In genomic region chr4:48831532-48832015, GRCh38 we compare ENCODE assay signal across 8 cellular contexts. TPM values are rescaled to one million over a fixed set of nuclear protein-coding genes. Genes with fewer than 3 reads are reported as not detected.
DNase-seq lines count a peak whose midpoint lies in the region; ATAC-seq, FAIRE-seq and TF ChIP-seq lines count a peak whose summit lies in the region.

No MANE protein-coding gene starts in this region.

- POLR2A ChIA-PET in PC-3 (lab: Charles Lee; ENCODE audit: unreplicated experiment) (no interaction called here), endothelial cell of umbilical vein (lab: Charles Lee) (no interaction called here)

- H3K9me3 Mint-ChIP-seq in neural progenitor cell = peaks cover 2% of the 10 kb centered on the region

- H3K36me3 Mint-ChIP-seq in neural progenitor cell = peaks cover 20% of the 10 kb centered on the region

- TF ChIP-seq CTCF in cardiac muscle cell (IDR thresholded peaks at IDR 0.05; ENCODE audit: low read depth, low read length) (no peak), PC-3 (conservative IDR thresholded peaks at IDR 0.05; ENCODE audit: low read depth, low read length) (no peak), endothelial cell of umbilical vein (IDR thresholded peaks at IDR 0.05; ENCODE audit: extremely low read depth in 1 of 2, insufficient read depth in 1 of 2, low read depth in 1 of 2, low read length in 2 of 2) (no peak), neural progenitor cell (IDR thresholded peaks at IDR 0.05) (no peak)

- peak overlapping the region; percentile 100 for H3K4me3 Mint-ChIP-seq in neural progenitor cell

- H3K36me3 ChIP-seq in cardiac muscle cell (peaks cover 29% of the 10 kb centered on the region), PC-3 (ENCODE audit: low read depth, low read length) (peaks cover 22% of the 10 kb centered on the region; the same call in 1 of the 2 replicates), endothelial cell of umbilical vein (ENCODE audit: control insufficient read depth in 2 of 2, extremely low read depth in 1 of 2, insufficient read depth in 2 of 2, low read length in 2 of 2) (peaks cover 3 to 6% of the 10 kb centered on the region in 2 experiments), neural progenitor cell (peaks cover 5% of the 10 kb centered on the region)

- peaks cover 6% of the 10 kb centered on the region for H3K4me1 Mint-ChIP-seq in neural progenitor cell

- peak overlapping the region; percentile 79 for H2AFZ ChIP-seq in PC-3 (ENCODE audit: low read length)
- peak overlapping the region; percentile 76 for H2AFZ ChIP-seq in endothelial cell of umbilical vein (ENCODE audit: low read depth, low read length)
- peak overlapping the region; percentile 81 for H2AFZ ChIP-seq in neural progenitor cell (replicated peaks)

- peak overlapping the region; percentile 84 for H3K4me2 ChIP-seq in PC-3 (ENCODE audit: low read length)
- H3K4me2 ChIP-seq in endothelial cell of umbilical vein (ENCODE audit: insufficient read depth, low read length) = peak overlapping the region; percentile 93
- H3K4me2 ChIP-seq in neural progenitor cell = peak overlapping the region; percentile 100

- no peaks in the 10 kb centered on the region for H3K9me2 ChIP-seq in PC-3 (replicated peaks; ENCODE audit: low read length)

- intact Hi-C loops in Right ventricle myocardium inferior (cut with DNase I) = loop anchor here (1.0 to 10.0 kb wide), 3 partner anchors 51 to 254 kb away; partner anchors contain the start of gene FRYL
- intact Hi-C loops in PC-3 (cut with micrococcal nuclease) = loop anchor here (1.0 kb wide), 1 partner anchor 51 kb away; the partner anchor contains the start of gene FRYL
- intact Hi-C loops in endothelial cell of umbilical vein (cut with micrococcal nuclease) = loop anchor here (1.0 to 10.0 kb wide), 8 partner anchors 29 to 253 kb away; partner anchors contain the start of gene FRYL

- H3F3A ChIP-seq in PC-3 (ENCODE audit: low read length, unreplicated experiment) (no peaks in the 10 kb centered on the region), neural progenitor cell (ENCODE audit: low read depth) (peaks cover 11% of the 10 kb centered on the region)

- dilution Hi-C loops in endothelial cell of umbilical vein (cut with MboI; ENCODE audit: extremely low pct_ligation_motif_present, low sequenced_read_pairs) = loop anchor here (25.0 kb wide), 1 partner anchor 131 kb away; no protein-coding TSS in a partner anchor

- H3K27me3 ChIP-seq in cardiac muscle cell = no peaks in the 10 kb centered on the region
- H3K27me3 ChIP-seq in PC-3 (ENCODE audit: low read length) = no peaks in the 10 kb centered on the region
- no peaks in the 10 kb centered on the region for H3K27me3 ChIP-seq in endothelial cell of umbilical vein (ENCODE audit: control insufficient read depth in 2 of 2, insufficient read depth in 2 of 2, low read length in 2 of 2)
- no peaks in the 10 kb centered on the region for H3K27me3 ChIP-seq in neural progenitor cell

- H3K27ac Mint-ChIP-seq in neural progenitor cell = peak overlapping the region; percentile 100

- H3K4me1 ChIP-seq in cardiac muscle cell (ENCODE audit: low read depth) = peaks cover 6% of the 10 kb centered on the region
- H3K4me1 ChIP-seq in PC-3 (ENCODE audit: insufficient read depth, low read length) = peaks cover 6% of the 10 kb centered on the region
- H3K4me1 ChIP-seq in endothelial cell of umbilical vein (ENCODE audit: control insufficient read depth, extremely low read depth, insufficient read depth, low read length) = peaks cover 10% of the 10 kb centered on the region
- peaks cover 9% of the 10 kb centered on the region for H3K4me1 ChIP-seq in neural progenitor cell

- H4K20me1 ChIP-seq in PC-3 (ENCODE audit: low read length) (no peaks in the 10 kb centered on the region), endothelial cell of umbilical vein (replicated peaks; ENCODE audit: control insufficient read depth, extremely low read depth, insufficient read depth, low read length) (no peaks in the 10 kb centered on the region), neural progenitor cell (ENCODE audit: low read depth) (peaks cover 19% of the 10 kb centered on the region)

- H3K9me3 ChIP-seq in cardiac muscle cell (ENCODE audit: low read depth) (no peaks in the 10 kb centered on the region), PC-3 (ENCODE audit: low read length) (no peaks in the 10 kb centered on the region), endothelial cell of umbilical vein (replicated peaks; ENCODE audit: control insufficient read depth, insufficient read depth, low read length) (no peaks in the 10 kb centered on the region), neural progenitor cell (ENCODE audit: low read depth) (no peaks in the 10 kb centered on the region)

- peak; percentile 62 for FAIRE-seq in endothelial cell of umbilical vein (lab: Jason Lieb, UNC)

- H3K27ac ChIP-seq in cardiac muscle cell (peak overlapping the region; percentile 98), PC-3 (ENCODE audit: low read length) (peak overlapping the region; percentile 83), endothelial cell of umbilical vein (ENCODE audit: insufficient read depth, low read depth, low read length) (peak overlapping the region; percentile 95), neural progenitor cell (peak overlapping the region; percentile 99)

- no peak for TF ChIP-seq POLR2A in endothelial cell of umbilical vein (IDR thresholded peaks at IDR 0.05; ENCODE audit: low read depth, low read length)

- H3K27me3 Mint-ChIP-seq in neural progenitor cell (ENCODE audit: insufficient read depth, low read depth) = peaks cover 4% of the 10 kb centered on the region

- no peaks in the 10 kb centered on the region for H3K9me1 ChIP-seq in endothelial cell of umbilical vein (replicated peaks; ENCODE audit: control insufficient read depth, extremely low read depth, insufficient read depth, low read length)

- H3K9ac ChIP-seq in PC-3 (ENCODE audit: low read length) = peak overlapping the region; percentile 97
- peak overlapping the region; percentile 99 for H3K9ac ChIP-seq in endothelial cell of umbilical vein (replicated peaks; ENCODE audit: extremely low read depth, insufficient read depth, low read length)
- H3K9ac ChIP-seq in neural progenitor cell = peak overlapping the region; percentile 99

- ATAC-seq in Right ventricle myocardium inferior = no peak
- no peak for ATAC-seq in PC-3
- ATAC-seq in GM21786 (IDR thresholded peaks at IDR 0.05; ENCODE audit: unreplicated experiment) = no peak
- no peak for ATAC-seq in GM21447 (IDR thresholded peaks at IDR 0.05; ENCODE audit: unreplicated experiment)

- CTCF ChIA-PET in PC-3 (lab: Charles Lee) (no interaction called here), endothelial cell of umbilical vein (lab: Charles Lee) (interaction anchor here (1.4 to 2.9 kb wide), 2 partner anchors 10 to 253 kb away, joined by 6 to 8 read pairs; no protein-coding TSS in a partner anchor)

- BruUV-seq in PC-3 (replicated peaks; lab: Mats Ljungman, UMichigan) (TSS peak; percentile 83), endothelial cell of umbilical vein (replicated peaks; lab: Mats Ljungman, UMichigan) (TSS peak; percentile 95)

- H3K4me3 ChIP-seq in cardiac muscle cell (peak overlapping the region; percentile 84), PC-3 (ENCODE audit: low read length) (peak overlapping the region; percentile 85), endothelial cell of umbilical vein (replicated peaks in 1 of 3; ENCODE audit: insufficient read depth in 1 of 3, low read depth in 1 of 3, low read length in 3 of 3) (peak overlapping the region; percentile 64 to 96 (median 66)), neural progenitor cell (peak overlapping the region; percentile 96)

- H3K79me2 ChIP-seq in PC-3 (ENCODE audit: low read length) (peaks cover 52% of the 10 kb centered on the region), endothelial cell of umbilical vein (ENCODE audit: control insufficient read depth, insufficient read depth, low read length) (peaks cover 33% of the 10 kb centered on the region), neural progenitor cell (ENCODE audit: low read depth) (peaks cover 56% of the 10 kb centered on the region)

- no peak for DNase-seq in cardiac muscle cell (ENCODE audit: low read depth in 1 of 2, low spot score in 1 of 2)
- no peak for DNase-seq in Right ventricle myocardium inferior (ENCODE audit: missing footprints)
- no peak for DNase-seq in PC-3
- DNase-seq in endothelial cell of umbilical vein (ENCODE audit: low read depth, low spot score) = peak; percentile 52
- no peak for DNase-seq in neural progenitor cell (ENCODE audit: low spot score)
- no peak for DNase-seq in H4 (ENCODE audit: low spot score)

TF ChIP-seq in endothelial cell of umbilical vein, 7 proteins besides CTCF, POLR2A, EP300 and RAD21 (continues in another document):
- TF ChIP-seq FOS (IDR thresholded peaks at IDR 0.05; ENCODE audit: borderline replicate concordance, insufficient read depth, low read length) = no peak

RNA-seq across cellular contexts. Expression of gene OCIAD1, which starts 0.7 kb away (rescaled TPM):
- total RNA-seq in cardiac muscle cell (108 and 118 TPM in 2 replicates), Right ventricle myocardium inferior (128 TPM), PC-3 (2014; rRNA removed) (52.6 and 61.0 TPM in 2 replicates), endothelial cell of umbilical vein (99.9 and 101 TPM in 2 replicates), neural progenitor cell (ENCODE audit: low replicate concordance) (162 and 260 TPM in 2 replicates)
- polyA plus RNA-seq in cardiac muscle cell (193 and 195 TPM in 2 replicates), endothelial cell of umbilical vein (54.7 and 81.7 TPM in 2 replicates)
- polyA plus RNA-seq in endothelial cell of umbilical vein (2011; cell fraction: cytosol; rRNA removed) = 98.7 and 103 TPM in 2 replicates
- polyA plus RNA-seq in endothelial cell of umbilical vein (2011; cell fraction: nucleus; rRNA removed) = 66.1 and 79.2 TPM in 2 replicates
- polyA plus RNA-seq in endothelial cell of umbilical vein (2012) = 95.8 and 118 TPM in 2 replicates
- 57.2 and 58.1 TPM in 2 replicates for polyA minus RNA-seq in endothelial cell of umbilical vein
- 22.2 TPM for polyA minus RNA-seq in endothelial cell of umbilical vein (2011; cell fraction: cytosol; rRNA and poly(A)+ RNA removed)
- polyA minus RNA-seq in endothelial cell of umbilical vein (2011; cell fraction: nucleus; rRNA and poly(A)+ RNA removed) = 57.8 and 75.6 TPM in 2 replicates
- 212 and 281 TPM in 2 replicates for total RNA-seq in H4 (2014; rRNA removed; shearing (Covaris generic))

RNA-seq across cellular contexts. Expression of gene FRYL, which starts 51.5 kb away (rescaled TPM):
- total RNA-seq in cardiac muscle cell = 33.0 and 33.4 TPM in 2 replicates
- polyA plus RNA-seq in cardiac muscle cell = 20.6 and 32.2 TPM in 2 replicates
- 36.2 TPM for total RNA-seq in Right ventricle myocardium inferior
- total RNA-seq in PC-3 (2014; rRNA removed) = 29.9 and 31.3 TPM in 2 replicates
- total RNA-seq in endothelial cell of umbilical vein = 79.8 and 84.9 TPM in 2 replicates
- 12.5 and 17.0 TPM in 2 replicates for polyA plus RNA-seq in endothelial cell of umbilical vein
- polyA plus RNA-seq in endothelial cell of umbilical vein (2011; cell fraction: cytosol; rRNA removed) = 13.5 and 15.9 TPM in 2 replicates
- 107 and 117 TPM in 2 replicates for polyA plus RNA-seq in endothelial cell of umbilical vein (2011; cell fraction: nucleus; rRNA removed)
- polyA plus RNA-seq in endothelial cell of umbilical vein (2012) = 24.2 and 32.3 TPM in 2 replicates
- 168 TPM in 2 replicates for polyA minus RNA-seq in endothelial cell of umbilical vein
- polyA minus RNA-seq in endothelial cell of umbilical vein (2011; cell fraction: cytosol; rRNA and poly(A)+ RNA removed) = 17.4 TPM
- 404 and 559 TPM in 2 replicates for polyA minus RNA-seq in endothelial cell of umbilical vein (2011; cell fraction: nucleus; rRNA and poly(A)+ RNA removed)
- 62.8 and 70.5 TPM in 2 replicates for total RNA-seq in neural progenitor cell (ENCODE audit: low replicate concordance)
- total RNA-seq in H4 (2014; rRNA removed; shearing (Covaris generic)) = 32.7 and 36.2 TPM in 2 replicates
